In genomic region chr4:54714631-54715030, GRCh38 we compare ENCODE assay signal across 33 cellular contexts. TPM values are rescaled to one million over a fixed set of nuclear protein-coding genes. Genes with fewer than 3 reads are reported as not detected.
"Had no signal": no experiment of that assay in that cellular context is flagged by ENCODE, and none has a peak within 500 bp of the region (broad histone marks: within the 10 kb centered on the region; RNA-seq: fewer than 3 reads in every experiment).

No MANE protein-coding gene starts in this region.

- H3K27me3 Mint-ChIP-seq: activated CD4-positive, alpha-beta memory T cell treated with anti-CD3 and anti-CD28 coated beads for 36 hours; activated CD4-positive, alpha-beta T cell treated with anti-CD3 and anti-CD28 coated beads, Interleukin-2, amount 10 ng/mL, durations not matched to agents 24 days and 14 days; activated CD8-positive, alpha-beta memory T cell treated with anti-CD3 and anti-CD28 coated beads, Interleukin-2, amount 10 ng/mL, durations not matched to agents 7 days and 5 days; activated naive CD8-positive, alpha-beta T cell treated with anti-CD3 and anti-CD28 coated beads for 36 hours; activated T-cell treated with anti-CD3 and anti-CD28 coated beads, Interleukin-2, amount 50 U/mL, for 24 hours; activated T-helper 17 cell treated with anti-CD3 and anti-CD28 coated beads, Interleukin-2, amount 50 U/mL, for 72 hours had no signal

- H3K9me3 Mint-ChIP-seq: activated B cell treated with CpG ODN at 0.5 μM for 24 hours; activated CD4-positive, alpha-beta memory T cell treated with anti-CD3 and anti-CD28 coated beads for 36 hours; activated CD4-positive, alpha-beta T cell treated with anti-CD3 and anti-CD28 coated beads, Interleukin-2, amount 10 ng/mL, durations not matched to agents 24 days and 14 days; activated naive CD4-positive, alpha-beta T cell treated with anti-CD3 and anti-CD28 coated beads for 36 hours; activated naive CD4-positive, alpha-beta T cell treated with anti-CD3 and anti-CD28 coated beads, Interleukin-2, amount 50 U/mL, for 72 hours; activated naive CD8-positive, alpha-beta T cell treated with anti-CD3 and anti-CD28 coated beads for 36 hours; activated T-cell treated with anti-CD3 and anti-CD28 coated beads, Interleukin-2, amount 50 U/mL, for 24 hours; activated T-helper 1 cell treated with anti-CD3 and anti-CD28 coated beads, Interleukin-12 subunit alpha, Interleukin-12 subunit beta, Interleukin-2, Interleukin-4 antibody, amounts not matched to agents 30 ng/mL and 10 ng/mL and 1 ng/mL, durations not matched to agents 14 hours and 24 hours and 36 hours; activated T-helper 17 cell treated with anti-CD3 and anti-CD28 coated beads, Interleukin-2, amount 50 U/mL, for 72 hours; T-helper 1 cell treated with Interleukin-12 subunit alpha and Interleukin-12 subunit beta and Interleukin-4 antibody, amounts not matched to agents 30 μg/mL and 1 μg/mL, for 36 hours; T-helper 2 cell treated with Interferon-gamma antibody and Interleukin-4, amounts not matched to agents 5 μg/mL and 100 μg/mL, for 36 hours had no signal

- H3K4me1 Mint-ChIP-seq: activated B cell treated with CpG ODN at 0.5 μM for 24 hours; activated naive CD8-positive, alpha-beta T cell treated with anti-CD3 and anti-CD28 coated beads for 36 hours had no signal

- H3K27ac Mint-ChIP-seq: activated B cell treated with CpG ODN at 0.5 μM for 24 hours; activated CD4-positive, alpha-beta memory T cell treated with anti-CD3 and anti-CD28 coated beads for 36 hours; activated CD4-positive, alpha-beta T cell treated with anti-CD3 and anti-CD28 coated beads, Interleukin-2, amount 10 ng/mL, durations not matched to agents 24 days and 14 days; activated CD8-positive, alpha-beta memory T cell treated with anti-CD3 and anti-CD28 coated beads, Interleukin-2, amount 10 ng/mL, durations not matched to agents 7 days and 5 days; activated CD8-positive, alpha-beta T cell treated with anti-CD3 and anti-CD28 coated beads, Interleukin-2, amount 10 ng/mL, durations not matched to agents 7 days and 5 days; activated naive CD4-positive, alpha-beta T cell treated with anti-CD3 and anti-CD28 coated beads for 36 hours; activated naive CD4-positive, alpha-beta T cell treated with anti-CD3 and anti-CD28 coated beads, Interleukin-2, amount 50 U/mL, for 72 hours; activated naive CD8-positive, alpha-beta T cell treated with anti-CD3 and anti-CD28 coated beads for 36 hours; activated T-cell treated with anti-CD3 and anti-CD28 coated beads, Interleukin-2, amount 50 U/mL, for 24 hours; activated T-helper 1 cell treated with anti-CD3 and anti-CD28 coated beads, Interleukin-12 subunit alpha, Interleukin-12 subunit beta, Interleukin-2, Interleukin-4 antibody, amounts not matched to agents 30 ng/mL and 10 ng/mL and 1 ng/mL, durations not matched to agents 14 hours and 24 hours and 36 hours; activated T-helper 17 cell treated with anti-CD3 and anti-CD28 coated beads, Interleukin-2, amount 50 U/mL, for 72 hours; T-helper 1 cell treated with Interleukin-12 subunit alpha and Interleukin-12 subunit beta and Interleukin-4 antibody, amounts not matched to agents 30 μg/mL and 1 μg/mL, for 36 hours; T-helper 2 cell treated with Interferon-gamma antibody and Interleukin-4, amounts not matched to agents 5 μg/mL and 100 μg/mL, for 36 hours had no signal

- DNase-seq: activated B cell treated with CpG ODN at 0.5 μM for 24 hours; activated CD4-positive, alpha-beta memory T cell treated with anti-CD3 and anti-CD28 coated beads for 36 hours; activated CD4-positive, alpha-beta T cell treated with anti-CD3 and anti-CD28 coated beads for 4 hours; activated CD4-positive, alpha-beta T cell treated with anti-CD3 and anti-CD28 coated beads, Interleukin-2, amount 10 ng/mL, durations not matched to agents 24 days and 14 days; activated CD4-positive, alpha-beta T cell treated with anti-CD3 and anti-CD28 coated beads, Interleukin-2, amount 50 U/mL, for 1 hour; activated CD4-positive, alpha-beta T cell treated with anti-CD3 and anti-CD28 coated beads, Interleukin-2, amount 50 U/mL, for 4 hours; activated CD4-positive, CD25-positive, alpha-beta regulatory T cell treated with anti-CD3 and anti-CD28 coated beads, Interleukin-2, amount 50 U/mL, for 72 hours; activated CD8-positive, alpha-beta memory T cell treated with anti-CD3 and anti-CD28 coated beads for 24 hours; activated CD8-positive, alpha-beta memory T cell treated with anti-CD3 and anti-CD28 coated beads, Interleukin-2, amount 10 ng/mL, durations not matched to agents 7 days and 5 days; activated CD8-positive, alpha-beta memory T cell treated with anti-CD3 and anti-CD28 coated beads, Interleukin-2, amount 50 U/mL, for 48 hours; activated CD8-positive, alpha-beta T cell treated with anti-CD3 and anti-CD28 coated beads, Interleukin-2, amount 10 ng/mL, durations not matched to agents 7 days and 5 days; activated effector memory CD4-positive, alpha-beta T cell treated with anti-CD3 and anti-CD28 coated beads, Interleukin-2, amount 50 U/mL, for 16 hours; activated gamma-delta T cell treated with Interleukin-2 at 50 U/mL for 16 hours; activated naive CD4-positive, alpha-beta T cell; activated naive CD4-positive, alpha-beta T cell treated with anti-CD3 and anti-CD28 coated beads for 36 hours; activated naive CD4-positive, alpha-beta T cell treated with anti-CD3 and anti-CD28 coated beads, Interleukin-2, amount 50 U/mL, for 16 hours; activated naive CD8-positive, alpha-beta T cell treated with anti-CD3 and anti-CD28 coated beads for 36 hours; activated T-cell treated with anti-CD3 and anti-CD28 coated beads, Interleukin-2, amount 50 U/mL, for 24 hours; activated T-cell treated with anti-CD3 and anti-CD28 coated beads, Interleukin-2, amount 50 U/mL, for 48 hours; adrenal gland; amniotic stem cell; aorta; body of pancreas; brain microvascular endothelial cell; central memory CD4-positive, alpha-beta T cell; T-helper 1 cell; T-helper 2 cell; T-helper 9 cell had no signal

- ATAC-seq: activated CD8-positive, alpha-beta memory T cell treated with anti-CD3 and anti-CD28 coated beads, Interleukin-2, amount 10 ng/mL, durations not matched to agents 7 days and 5 days; activated CD8-positive, alpha-beta T cell treated with anti-CD3 and anti-CD28 coated beads, Interleukin-2, amount 10 ng/mL, durations not matched to agents 7 days and 5 days; activated naive CD4-positive, alpha-beta T cell treated with anti-CD3 and anti-CD28 coated beads, Interleukin-2, amount 50 U/mL, for 72 hours; activated T-helper 17 cell treated with anti-CD3 and anti-CD28 coated beads, Interleukin-2, amount 50 U/mL, for 72 hours; body of pancreas had no signal

- H3K4me3 Mint-ChIP-seq: activated B cell treated with CpG ODN at 0.5 μM for 24 hours; activated CD4-positive, alpha-beta memory T cell treated with anti-CD3 and anti-CD28 coated beads for 36 hours; activated CD4-positive, alpha-beta T cell treated with anti-CD3 and anti-CD28 coated beads, Interleukin-2, amount 10 ng/mL, durations not matched to agents 24 days and 14 days; activated CD8-positive, alpha-beta memory T cell treated with anti-CD3 and anti-CD28 coated beads, Interleukin-2, amount 10 ng/mL, durations not matched to agents 7 days and 5 days; activated CD8-positive, alpha-beta T cell treated with anti-CD3 and anti-CD28 coated beads, Interleukin-2, amount 10 ng/mL, durations not matched to agents 7 days and 5 days; activated naive CD4-positive, alpha-beta T cell treated with anti-CD3 and anti-CD28 coated beads for 36 hours; activated naive CD8-positive, alpha-beta T cell treated with anti-CD3 and anti-CD28 coated beads for 36 hours; activated T-cell treated with anti-CD3 and anti-CD28 coated beads, Interleukin-2, amount 50 U/mL, for 24 hours; activated T-helper 1 cell treated with anti-CD3 and anti-CD28 coated beads, Interleukin-12 subunit alpha, Interleukin-12 subunit beta, Interleukin-2, Interleukin-4 antibody, amounts not matched to agents 30 ng/mL and 10 ng/mL and 1 ng/mL, durations not matched to agents 14 hours and 24 hours and 36 hours; activated T-helper 17 cell treated with anti-CD3 and anti-CD28 coated beads, Interleukin-2, amount 50 U/mL, for 72 hours; T-helper 1 cell treated with Interleukin-12 subunit alpha and Interleukin-12 subunit beta and Interleukin-4 antibody, amounts not matched to agents 30 μg/mL and 1 μg/mL, for 36 hours; T-helper 2 cell treated with Interferon-gamma antibody and Interleukin-4, amounts not matched to agents 5 μg/mL and 100 μg/mL, for 36 hours had no signal

- H3K36me3 Mint-ChIP-seq: activated CD4-positive, alpha-beta memory T cell treated with anti-CD3 and anti-CD28 coated beads for 36 hours; activated CD8-positive, alpha-beta memory T cell treated with anti-CD3 and anti-CD28 coated beads, Interleukin-2, amount 10 ng/mL, durations not matched to agents 7 days and 5 days; activated naive CD4-positive, alpha-beta T cell treated with anti-CD3 and anti-CD28 coated beads, Interleukin-2, amount 50 U/mL, for 72 hours; activated naive CD8-positive, alpha-beta T cell treated with anti-CD3 and anti-CD28 coated beads for 36 hours had no signal

RNA-seq across cellular contexts. Expression of gene KIT, which starts 56.9 kb away (rescaled TPM):
- total RNA-seq: activated B cell treated with CpG ODN at 0.5 μM for 24 hours; activated naive CD4-positive, alpha-beta T cell treated with anti-CD3 and anti-CD28 coated beads for 36 hours had no signal
